ENCODE assay signal across 21 cellular contexts in genomic region chr1:81111818-81112217, GRCh38.
DNase-seq lines count a peak whose midpoint lies in the region; ATAC-seq and TF ChIP-seq lines count a peak whose summit lies in the region.
"Had no signal": no experiment of that assay in that cellular context is flagged by ENCODE, and none has a peak within 500 bp of the region (broad histone marks: within the 10 kb centered on the region; RNA-seq: fewer than 3 reads in every experiment).

No MANE protein-coding gene starts in this region.

- H3K27ac ChIP-seq in ACC112 (ENCODE audit: low read depth, low read length) (peak overlapping the region; percentile 49), foreskin keratinocyte (no peak overlapping the region), Karpas-422 (ENCODE audit: low read length) (no peak overlapping the region)
- H3K27ac ChIP-seq: A549, colonic mucosa, hepatocyte, SJCRH30, upper lobe of left lung had no signal

- in situ Hi-C loops in HAP-1 (cut with MboI; ENCODE audit: low sequenced_read_pairs) = no loop called here

- H3K79me2 ChIP-seq in ACC112 (ENCODE audit: control insufficient read depth, insufficient read depth, low read length, unreplicated experiment) = no peaks in the 10 kb centered on the region
- no peaks in the 10 kb centered on the region for H3K79me2 ChIP-seq in Karpas-422 (ENCODE audit: low read length)
- H3K79me2 ChIP-seq: hepatocyte had no signal

- H3K9me2 ChIP-seq in Karpas-422 (replicated peaks; ENCODE audit: insufficient read depth, low read length) = no peaks in the 10 kb centered on the region

- H3K27me3 ChIP-seq in ACC112 (ENCODE audit: insufficient read depth, low read length) = no peaks in the 10 kb centered on the region
- no peaks in the 10 kb centered on the region for H3K27me3 ChIP-seq in foreskin keratinocyte
- no peaks in the 10 kb centered on the region for H3K27me3 ChIP-seq in Karpas-422 (ENCODE audit: low read length)
- no peaks in the 10 kb centered on the region for H3K27me3 ChIP-seq in HAP-1 (ENCODE audit: low read depth)
- H3K27me3 ChIP-seq: colonic mucosa, hepatocyte, SJCRH30, upper lobe of left lung had no signal

- H3K4me3 ChIP-seq in ACC112 (ENCODE audit: low read depth, low read length) (peak overlapping the region; percentile 26; the same call in 1 of the 2 replicates), Karpas-422 (ENCODE audit: low read length) (no peak overlapping the region), HAP-1 (no peak overlapping the region)
- H3K4me3 ChIP-seq: A549, colonic mucosa, hepatocyte, SJCRH30, upper lobe of left lung had no signal

- H3K4me2 ChIP-seq in Karpas-422 (ENCODE audit: low read depth, low read length, poor library complexity, severe bottlenecking) = no peak overlapping the region
- H3K4me2 ChIP-seq: A549, hepatocyte had no signal

- DNase-seq in HPDE6-E6E7 (ENCODE audit: extremely low spot score) = peak; percentile 39
- DNase-seq in amniotic stem cell (lab: John Stamatoyannopoulos, UW) = peak; percentile 3
- peak; percentile 39 to 73 for DNase-seq in foreskin keratinocyte
- no peak for DNase-seq in Karpas-422
- no peak for DNase-seq in NK-92 (lab: John Stamatoyannopoulos, UW; ENCODE audit: unreplicated experiment)
- no peak for DNase-seq in HAP-1 (ENCODE audit: low spot score in 2 of 2)
- DNase-seq: activated CD4-positive, alpha-beta memory T cell treated with anti-CD3 and anti-CD28 coated beads, Interleukin-2, amount 10 ng/mL, durations not matched to agents 7 days and 5 days; activated naive CD8-positive, alpha-beta T cell treated with anti-CD3 and anti-CD28 coated beads, Interleukin-2, amount 50 U/mL, for 24 hours; colonic mucosa; COR-L47; GDM1; KBM-7; NCI-H1417 treated with DMSO at 0.1 percent for 48 hours; NCI-H345; SJCRH30; stimulated activated naive CD4-positive, alpha-beta T cell; upper lobe of left lung had no signal

- H2AFZ ChIP-seq in ACC112 (ENCODE audit: low read length, unreplicated experiment) (peak overlapping the region; percentile 83), Karpas-422 (ENCODE audit: low read length) (no peak overlapping the region)
- H2AFZ ChIP-seq: hepatocyte had no signal

- H3K36me3 ChIP-seq in ACC112 (ENCODE audit: insufficient read depth, low read length) = no peaks in the 10 kb centered on the region
- no peaks in the 10 kb centered on the region for H3K36me3 ChIP-seq in Karpas-422 (ENCODE audit: insufficient read depth, low read length)
- H3K36me3 ChIP-seq in HAP-1 (replicated peaks) = no peaks in the 10 kb centered on the region
- H3K36me3 ChIP-seq: colonic mucosa, SJCRH30, upper lobe of left lung had no signal

- no peaks in the 10 kb centered on the region for H4K20me1 ChIP-seq in Karpas-422 (ENCODE audit: insufficient read depth, low read depth, low read length)

- peaks cover 23% of the 10 kb centered on the region for H3K9me3 ChIP-seq in Karpas-422 (ENCODE audit: low read length)
- H3K9me3 ChIP-seq in HAP-1 = no peaks in the 10 kb centered on the region
- H3K9me3 ChIP-seq: A549, colonic mucosa, SJCRH30, upper lobe of left lung had no signal

- H3K9ac ChIP-seq in Karpas-422 (ENCODE audit: low read length) = no peak overlapping the region

- H3K4me1 ChIP-seq in ACC112 (ENCODE audit: control insufficient read depth, insufficient read depth, low read length, unreplicated experiment) = peaks cover 19% of the 10 kb centered on the region
- H3K4me1 ChIP-seq in foreskin keratinocyte = peaks cover 28% of the 10 kb centered on the region
- H3K4me1 ChIP-seq in Karpas-422 (ENCODE audit: low read length) = no peaks in the 10 kb centered on the region
- peaks cover 6% of the 10 kb centered on the region; the same call in 1 of the 2 replicates for H3K4me1 ChIP-seq in HAP-1
- H3K4me1 ChIP-seq: A549, colonic mucosa, upper lobe of left lung had no signal

- TF ChIP-seq CTCF in foreskin keratinocyte (conservative IDR thresholded peaks at IDR 0.05) = no peak

- peak; percentile 81 for ATAC-seq in foreskin keratinocyte
- ATAC-seq in GM21723 (IDR thresholded peaks at IDR 0.05; ENCODE audit: unreplicated experiment) = no peak
- ATAC-seq: A549; activated naive CD8-positive, alpha-beta T cell treated with anti-CD3 and anti-CD28 coated beads, Interleukin-2, amount 50 U/mL, for 24 hours had no signal

Comparison
In these comparisons a context has a peak if more than half of its experiments do, and no peak if none do; other contexts are left out.
1. DNase-seq: peak in HPDE6-E6E7 (single experiment), amniotic stem cell (single experiment) and foreskin keratinocyte (2 of 2); none in Karpas-422 (single experiment), NK-92 (single experiment) and HAP-1 (0 of 2).